ENCODE assay signal across 8 cellular contexts in genomic region chr3:61903931-61904657, GRCh38.
DNase-seq lines count a peak whose midpoint lies in the region; ATAC-seq, FAIRE-seq and TF ChIP-seq lines count a peak whose summit lies in the region.

No MANE protein-coding gene starts in this region.

- peaks cover 3% of the 10 kb centered on the region for H3K4me1 ChIP-seq in endodermal cell (ENCODE audit: control insufficient read depth, insufficient read depth, low read length)

- 86 to 92% methylated on average over 2 to 4 of the region's 4 CpGs for WGBS in endodermal cell (ENCODE audit: insufficient coverage in 1 of 2, insufficient read length in 1 of 2), 2 experiments

- H3K27me3 Mint-ChIP-seq in endodermal cell (ENCODE audit: insufficient read depth) = peaks cover 17% of the 10 kb centered on the region

- H3K9ac ChIP-seq in endodermal cell (ENCODE audit: extremely low read depth, low read length, poor library complexity, severe bottlenecking) = no peak overlapping the region

- FAIRE-seq in H54 (lab: Jason Lieb, UNC) (peak; percentile 64), GM12892 (lab: Jason Lieb, UNC) (no peak)

- H3K4me3 ChIP-seq in skeletal muscle cell (ENCODE audit: low read depth, low read length) (no peak overlapping the region), endodermal cell (ENCODE audit: low read length) (no peak overlapping the region)

- no peak for ATAC-seq in HG03045 (IDR thresholded peaks at IDR 0.05; ENCODE audit: unreplicated experiment)

- no peaks in the 10 kb centered on the region for H3K9me3 Mint-ChIP-seq in endodermal cell

- H3K36me3 ChIP-seq in endodermal cell (ENCODE audit: control insufficient read depth, insufficient read depth, low read length) = no peaks in the 10 kb centered on the region

- no peak for TF ChIP-seq CTCF in endodermal cell (conservative IDR thresholded peaks at IDR 0.05)

- no peaks in the 10 kb centered on the region for H3K36me3 Mint-ChIP-seq in endodermal cell (ENCODE audit: low read depth)

- H3K9me3 ChIP-seq in endodermal cell (ENCODE audit: control insufficient read depth, low read length) = no peaks in the 10 kb centered on the region

- TF ChIP-seq POLR2A in H54 (IDR thresholded peaks at IDR 0.05; ENCODE audit: low read depth, low read length) (no peak), GM12892 (IDR thresholded peaks at IDR 0.05; ENCODE audit: low read depth, low read length) (no peak)

- DNase-seq in H54 (ENCODE audit: insufficient read length, low spot score) (no peak), NCI-H446 (lab: John Stamatoyannopoulos, UW) (peak; percentile 77 to 83), fibroblast of the conjunctiva (ENCODE audit: low read depth) (peak; percentile 22), skeletal muscle cell (ENCODE audit: low read depth) (peak; percentile 40), GM12892 (ENCODE audit: insufficient read length) (no peak), endodermal cell (no peak)
- no peak for DNase-seq in activated CD4-positive, alpha-beta T cell treated with anti-CD3 and anti-CD28 coated beads for 4 hours

- H3K27ac Mint-ChIP-seq in endodermal cell = no peak overlapping the region

- no peak overlapping the region for H3K27ac ChIP-seq in endodermal cell (ENCODE audit: low read depth, low read length)

- H3K4me3 Mint-ChIP-seq in endodermal cell = no peak overlapping the region

- H3K4me1 Mint-ChIP-seq in endodermal cell = peaks cover 36% of the 10 kb centered on the region

- H3K27me3 ChIP-seq in endodermal cell (ENCODE audit: control insufficient read depth, insufficient read depth, low read length, poor library complexity, severe bottlenecking) = no peaks in the 10 kb centered on the region

Comparison
In these comparisons a context has a peak if more than half of its experiments do, and no peak if none do; other contexts are left out.
1. DNase-seq: peak in NCI-H446 (2 of 2), fibroblast of the conjunctiva (single experiment) and skeletal muscle cell (single experiment); none in H54 (single experiment), activated CD4-positive, alpha-beta T cell treated with anti-CD3 and anti-CD28 coated beads for 4 hours (0 of 2), GM12892 (single experiment) and endodermal cell (single experiment).